ENCODE assay signal across 8 cellular contexts in genomic region chr15:40096094-40096876, GRCh38. TPM values are rescaled to one million over a fixed set of nuclear protein-coding genes. Genes with fewer than 3 reads are reported as not detected.
DNase-seq lines count a peak whose midpoint lies in the region; ATAC-seq, FAIRE-seq and TF ChIP-seq lines count a peak whose summit lies in the region.

No MANE protein-coding gene starts in this region.

- H3K4me2 ChIP-seq in Karpas-422 (ENCODE audit: low read depth, low read length, poor library complexity, severe bottlenecking): peak overlapping the region; percentile 58

- H3K9me3 Mint-ChIP-seq in CD4-positive, CD25-positive, alpha-beta regulatory T cell: no peaks in the 10 kb centered on the region

- TF ChIP-seq POLR2A in GM19099 (IDR thresholded peaks at IDR 0.05; ENCODE audit: extremely low read depth, insufficient read length, low read depth): peak; percentile 35

- no peak for DNase-seq in CD4-positive, CD25-positive, alpha-beta regulatory T cell
- DNase-seq in Karpas-422 (peak; percentile 71), left kidney (ENCODE audit: low read depth, low spot score) (peak; percentile 83), medulla oblongata (ENCODE audit: extremely low spot score) (no peak), frontal cortex (ENCODE audit: low spot score in 2 of 2) (no peak), T1000 (lab: John Stamatoyannopoulos, UW) (no peak)

- no peaks in the 10 kb centered on the region for H3K27me3 Mint-ChIP-seq in CD4-positive, CD25-positive, alpha-beta regulatory T cell

- no peak overlapping the region for H3K27ac ChIP-seq in CD4-positive, CD25-positive, alpha-beta regulatory T cell (ENCODE audit: insufficient read depth, low read length, poor library complexity, severe bottlenecking)
- H3K27ac ChIP-seq in Karpas-422 (ENCODE audit: low read length): peak overlapping the region; percentile 78

- no peaks in the 10 kb centered on the region for H4K20me1 ChIP-seq in Karpas-422 (ENCODE audit: insufficient read depth, low read depth, low read length)

- no peak overlapping the region for H3K4me3 Mint-ChIP-seq in CD4-positive, CD25-positive, alpha-beta regulatory T cell

- no peaks in the 10 kb centered on the region for H3K36me3 ChIP-seq in CD4-positive, CD25-positive, alpha-beta regulatory T cell (ENCODE audit: control insufficient read depth, insufficient read depth, low read length)
- H3K36me3 ChIP-seq in Karpas-422 (ENCODE audit: insufficient read depth, low read length): no peaks in the 10 kb centered on the region

- no peaks in the 10 kb centered on the region for H3K79me2 ChIP-seq in Karpas-422 (ENCODE audit: low read length)

- H3K9me2 ChIP-seq in Karpas-422 (replicated peaks; ENCODE audit: insufficient read depth, low read length): no peaks in the 10 kb centered on the region

- H3K27ac Mint-ChIP-seq in CD4-positive, CD25-positive, alpha-beta regulatory T cell: peak overlapping the region in 2 of 3 donors; percentile 27 to 46

- FAIRE-seq in frontal cortex (lab: Jason Lieb, UNC): no peak

- H3K4me1 Mint-ChIP-seq in CD4-positive, CD25-positive, alpha-beta regulatory T cell: peaks cover 24 to 64% (median 38%) of the 10 kb centered on the region in 4 donors

- H3K36me3 Mint-ChIP-seq in CD4-positive, CD25-positive, alpha-beta regulatory T cell: peaks cover 13% of the 10 kb centered on the region

- ATAC-seq in CD4-positive, CD25-positive, alpha-beta regulatory T cell (ENCODE audit: low read depth in 2 of 2): no peak
- no peak for ATAC-seq in GM21367 (IDR thresholded peaks at IDR 0.05; ENCODE audit: unreplicated experiment)

- H2AFZ ChIP-seq in Karpas-422 (ENCODE audit: low read length): peak overlapping the region; percentile 94; the same call in 1 of the 2 replicates

- peaks cover 35% of the 10 kb centered on the region for H3K4me1 ChIP-seq in CD4-positive, CD25-positive, alpha-beta regulatory T cell (ENCODE audit: control insufficient read depth, insufficient read depth, low read length, poor library complexity, severe bottlenecking)
- H3K4me1 ChIP-seq in Karpas-422 (ENCODE audit: low read length): peaks cover 64% of the 10 kb centered on the region

- peak overlapping the region; percentile 45 for H3K9ac ChIP-seq in Karpas-422 (ENCODE audit: low read length)

- no peak overlapping the region for H3K4me3 ChIP-seq in CD4-positive, CD25-positive, alpha-beta regulatory T cell (ENCODE audit: low read depth, low read length)
- peak overlapping the region; percentile 27; the same call in 1 of the 2 replicates for H3K4me3 ChIP-seq in Karpas-422 (ENCODE audit: low read length)

- H3K27me3 ChIP-seq in CD4-positive, CD25-positive, alpha-beta regulatory T cell (ENCODE audit: control insufficient read depth, insufficient read depth, low read length): no peaks in the 10 kb centered on the region
- H3K27me3 ChIP-seq in Karpas-422 (ENCODE audit: low read length): no peaks in the 10 kb centered on the region

- H3K9me3 ChIP-seq in CD4-positive, CD25-positive, alpha-beta regulatory T cell (ENCODE audit: control insufficient read depth in 2 of 2, low read length in 2 of 2): no peaks in the 10 kb centered on the region
- H3K9me3 ChIP-seq in Karpas-422 (ENCODE audit: low read length): no peaks in the 10 kb centered on the region

RNA-seq across cellular contexts. Expression of gene BMF, which starts 12.4 kb away (rescaled TPM):
- 8.2 TPM for total RNA-seq in CD4-positive, CD25-positive, alpha-beta regulatory T cell
- 1 to 10 TPM in 2 of 4 donors, under 1 TPM in 2; 0.86 to 1.5 (median 1.2) TPM for polyA plus RNA-seq in CD4-positive, CD25-positive, alpha-beta regulatory T cell
- total RNA-seq in Karpas-422 (2014; rRNA removed; shearing (Covaris generic); ENCODE audit: low replicate concordance): 3.0 and 5.4 TPM in 2 replicates
- 2.9 TPM for total RNA-seq in frontal cortex

RNA-seq across cellular contexts. Expression of gene SRP14, which starts 57.3 kb away (rescaled TPM):
- 128 TPM for total RNA-seq in CD4-positive, CD25-positive, alpha-beta regulatory T cell
- polyA plus RNA-seq in CD4-positive, CD25-positive, alpha-beta regulatory T cell: 100 to 1,000 TPM; 800 to 928 (median 868) TPM
- total RNA-seq in Karpas-422 (2014; rRNA removed; shearing (Covaris generic); ENCODE audit: low replicate concordance): 232 and 427 TPM in 2 replicates
- 102 TPM for total RNA-seq in frontal cortex

Comparison
In these comparisons a context has a peak if more than half of its experiments do, and no peak if none do; other contexts are left out.
1. DNase-seq: peak in Karpas-422 (single experiment) and left kidney (single experiment); none in CD4-positive, CD25-positive, alpha-beta regulatory T cell (0 of 3), medulla oblongata (single experiment), frontal cortex (0 of 2) and T1000 (single experiment).